ENCODE assay signal across 1 cellular context in the genomic region with DNA sequence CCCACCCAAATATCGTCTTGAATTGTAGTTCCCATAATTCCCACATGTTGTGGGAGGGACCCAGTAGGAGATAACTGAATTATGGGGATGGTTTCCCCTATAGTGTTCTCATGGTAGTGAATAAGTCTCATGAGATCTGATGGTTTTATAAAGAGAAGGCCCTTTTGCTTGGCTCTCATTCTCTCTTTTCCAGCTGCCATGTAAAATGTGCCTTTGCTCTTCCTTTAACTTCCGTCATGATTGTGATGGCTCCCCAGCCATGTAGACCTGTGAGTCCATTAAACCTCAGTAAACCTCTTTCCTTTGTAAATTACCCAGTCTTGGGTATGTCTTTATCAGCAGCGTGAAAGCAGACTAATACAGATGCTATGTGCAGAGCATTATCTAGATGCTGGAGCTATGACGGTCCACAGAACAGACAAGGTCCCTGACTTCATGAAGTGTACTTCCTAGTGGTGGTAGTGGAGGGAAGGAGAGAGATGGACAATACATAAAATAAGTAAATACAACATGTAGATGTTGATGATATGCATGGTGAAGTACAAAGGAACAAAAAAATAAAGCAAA.
TF ChIP-seq lines count a peak whose summit lies in the region.

No MANE protein-coding gene starts in this region.

TF ChIP-seq in K562, 482 proteins besides CTCF, POLR2A, EP300 and RAD21:
- TF ChIP-seq ZNF431 (CRISPR knock-in tag; IDR thresholded peaks at IDR 0.05) (peak; percentile 91), ZNF408 (CRISPR knock-in tag; IDR thresholded peaks at IDR 0.05; ENCODE audit: low read depth) (no peak)
